In the genomic region with DNA sequence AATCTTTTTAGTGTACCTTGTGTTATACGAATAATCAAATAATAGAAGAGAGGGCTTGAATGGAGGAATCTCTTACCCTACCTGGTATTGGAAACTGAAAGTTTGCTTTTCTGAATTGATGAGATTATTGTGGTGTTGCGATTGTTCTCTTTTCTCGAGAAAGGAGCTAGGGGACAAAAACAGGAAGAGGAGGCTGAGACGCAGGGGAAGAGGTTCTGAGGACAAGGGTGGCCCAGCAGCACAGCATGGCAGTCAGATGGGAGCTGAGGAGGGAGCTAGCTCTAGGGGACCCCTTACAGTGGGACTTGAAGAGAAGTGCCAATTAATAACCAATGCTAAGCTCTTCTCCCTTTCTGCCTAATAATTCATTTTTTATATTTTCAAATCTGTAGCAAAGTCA, we compare ENCODE assay signal across 12 cellular contexts.
DNase-seq lines count a peak whose midpoint lies in the region; ATAC-seq and TF ChIP-seq lines count a peak whose summit lies in the region.
"Had no signal": no experiment of that assay in that cellular context is flagged by ENCODE, and none has a peak within 500 bp of the region (broad histone marks: within the 10 kb centered on the region; RNA-seq: fewer than 3 reads in every experiment).

No MANE protein-coding gene starts in this region.

- H3K4me1 Mint-ChIP-seq in activated CD4-positive, alpha-beta T cell treated with anti-CD3 and anti-CD28 coated beads, Interleukin-2, amount 10 ng/mL, durations not matched to agents 7 days and 5 days: peaks cover 48% of the 10 kb centered on the region
- H3K4me1 Mint-ChIP-seq in progenitor cell of endocrine pancreas (ENCODE audit: low read depth): peaks cover 54% of the 10 kb centered on the region

- no peaks in the 10 kb centered on the region for H3K79me2 ChIP-seq in OCI-LY1 (ENCODE audit: insufficient read depth, low read length)

- no peaks in the 10 kb centered on the region for H3K27me3 ChIP-seq in OCI-LY1 (ENCODE audit: insufficient read depth, low read length)

- no peaks in the 10 kb centered on the region for H3K9me2 ChIP-seq in OCI-LY1 (ENCODE audit: low read depth, low read length)

- H3F3A ChIP-seq in OCI-LY1 (ENCODE audit: insufficient read depth, low read length): no peaks in the 10 kb centered on the region

- CTCF ChIA-PET in activated CD4-positive, alpha-beta T cell treated with anti-CD3 and anti-CD28 coated beads, Interleukin-2, amount 10 ng/mL, durations not matched to agents 7 days and 5 days (lab: Charles Lee): interaction anchor here (1.5 kb wide), 1 partner anchor 190 kb away, joined by 3 read pairs; no protein-coding TSS in a partner anchor

- H3K27ac ChIP-seq in OCI-LY1 (ENCODE audit: low read depth, low read length, poor library complexity, severe bottlenecking) (no peak overlapping the region), caudate nucleus (ENCODE audit: low read depth, low read length) (peak overlapping the region; percentile 98)
- H3K27ac ChIP-seq: A549 had no signal

- H3K4me1 ChIP-seq in OCI-LY1 (ENCODE audit: insufficient read depth, low read length, severe bottlenecking): peaks cover 27% of the 10 kb centered on the region
- H3K4me1 ChIP-seq: A549 had no signal

- H3K4me2 ChIP-seq in OCI-LY1 (ENCODE audit: low read length): no peak overlapping the region
- H3K4me2 ChIP-seq: A549 had no signal

- intact Hi-C loops in lower leg skin (cut with DNase I; ENCODE audit: low total_unique reads): no loop called here

- no peak for TF ChIP-seq POLR2A in lower leg skin (IDR thresholded peaks at IDR 0.05)

- H3K4me3 Mint-ChIP-seq in activated CD4-positive, alpha-beta T cell treated with anti-CD3 and anti-CD28 coated beads, Interleukin-2, amount 10 ng/mL, durations not matched to agents 7 days and 5 days: no peak overlapping the region
- H3K4me3 Mint-ChIP-seq in progenitor cell of endocrine pancreas (ENCODE audit: low read depth): peak overlapping the region; percentile 52

- H3K27ac Mint-ChIP-seq in activated CD4-positive, alpha-beta T cell treated with anti-CD3 and anti-CD28 coated beads, Interleukin-2, amount 10 ng/mL, durations not matched to agents 7 days and 5 days: peak overlapping the region; percentile 96
- H3K27ac Mint-ChIP-seq in progenitor cell of endocrine pancreas: peak overlapping the region; percentile 92

- H3K4me3 ChIP-seq in OCI-LY1 (ENCODE audit: low read depth, low read length, poor library complexity, severe bottlenecking) (no peak overlapping the region), lower leg skin (ENCODE audit: low read depth, poor library complexity, severe bottlenecking) (no peak overlapping the region)
- H3K4me3 ChIP-seq: A549 had no signal

- peaks cover 11% of the 10 kb centered on the region for H3K9me3 Mint-ChIP-seq in activated CD4-positive, alpha-beta T cell treated with anti-CD3 and anti-CD28 coated beads, Interleukin-2, amount 10 ng/mL, durations not matched to agents 7 days and 5 days
- no peaks in the 10 kb centered on the region for H3K9me3 Mint-ChIP-seq in progenitor cell of endocrine pancreas (ENCODE audit: low read depth)

- POLR2A ChIA-PET in activated CD4-positive, alpha-beta T cell treated with anti-CD3 and anti-CD28 coated beads, Interleukin-2, amount 10 ng/mL, durations not matched to agents 7 days and 5 days (lab: Charles Lee): no interaction called here

- no peaks in the 10 kb centered on the region for H3K27me3 Mint-ChIP-seq in activated CD4-positive, alpha-beta T cell treated with anti-CD3 and anti-CD28 coated beads, Interleukin-2, amount 10 ng/mL, durations not matched to agents 7 days and 5 days
- no peaks in the 10 kb centered on the region for H3K27me3 Mint-ChIP-seq in progenitor cell of endocrine pancreas

- no peaks in the 10 kb centered on the region for H3K36me3 ChIP-seq in OCI-LY1 (ENCODE audit: insufficient read depth, low read length)

- WGBS in lower leg skin, 2 donors: 80 to 81% methylated on average over 4 of the region's 4 CpGs

- no peaks in the 10 kb centered on the region for H4K20me1 ChIP-seq in OCI-LY1 (ENCODE audit: insufficient read depth, low read length)

- TF ChIP-seq CTCF in OCI-LY1 (IDR thresholded peaks at IDR 0.05; ENCODE audit: low read length) (no peak), progenitor cell of endocrine pancreas (IDR thresholded peaks at IDR 0.05; ENCODE audit: unreplicated experiment) (no peak), lower leg skin (IDR thresholded peaks at IDR 0.05) (no peak)

- H3K9me3 ChIP-seq in OCI-LY1 (ENCODE audit: low read length): no peaks in the 10 kb centered on the region
- H3K9me3 ChIP-seq: A549 had no signal

- peak overlapping the region; percentile 77; the same call in 1 of the 2 replicates for H2AFZ ChIP-seq in OCI-LY1 (ENCODE audit: low read length)

- DNase-seq in activated CD4-positive, alpha-beta T cell treated with anti-CD3 and anti-CD28 coated beads, Interleukin-2, amount 10 ng/mL, durations not matched to agents 7 days and 5 days: no peak
- DNase-seq in activated CD4-positive, alpha-beta T cell treated with anti-CD3 and anti-CD28 coated beads for 4 hours: no peak
- no peak for DNase-seq in caudate nucleus (lab: John Stamatoyannopoulos, UW)
- DNase-seq in progenitor cell of endocrine pancreas (ENCODE audit: low spot score, unreplicated experiment): no peak
- DNase-seq in lower leg skin (ENCODE audit: low spot score in 2 of 2): no peak
- DNase-seq: NCI-H2171 treated with DMSO at 0.1 percent for 48 hours, small intestine had no signal

- H3K9ac ChIP-seq in OCI-LY1 (ENCODE audit: low read length): no peak overlapping the region

- H3K36me3 Mint-ChIP-seq in activated CD4-positive, alpha-beta T cell treated with anti-CD3 and anti-CD28 coated beads, Interleukin-2, amount 10 ng/mL, durations not matched to agents 7 days and 5 days (ENCODE audit: low read depth): peaks cover 9% of the 10 kb centered on the region
- H3K36me3 Mint-ChIP-seq in progenitor cell of endocrine pancreas (ENCODE audit: insufficient read depth): no peaks in the 10 kb centered on the region

- ATAC-seq in HG02870 (IDR thresholded peaks at IDR 0.05; ENCODE audit: unreplicated experiment): no peak
- no peak for ATAC-seq in HG03520 (IDR thresholded peaks at IDR 0.05; ENCODE audit: unreplicated experiment)
- ATAC-seq: A549, HCT116 had no signal
